Comparison of ENCODE assay signal across 8 cellular contexts in genomic region chr3:136750209-136750921, GRCh38. TPM values are rescaled to one million over a fixed set of nuclear protein-coding genes. Genes with fewer than 3 reads are reported as not detected.
DNase-seq lines count a peak whose midpoint lies in the region; ATAC-seq, FAIRE-seq and TF ChIP-seq lines count a peak whose summit lies in the region.

No MANE protein-coding gene starts in this region.

- no peaks in the 10 kb centered on the region for H3K27me3 ChIP-seq in HAP-1 (ENCODE audit: low read depth)
- no peaks in the 10 kb centered on the region for H3K27me3 ChIP-seq in iPS-15b (ENCODE audit: control insufficient read depth, insufficient read depth, low read length)

- CTCF ChIA-PET in AG04449 (lab: Yijun Ruan, JAX) = interaction anchor here (1.0 to 2.7 kb wide), 5 partner anchors 264 to 676 kb away, joined by 3 to 12 read pairs (median 4); no protein-coding TSS in a partner anchor

- H3K4me3 Mint-ChIP-seq in activated T-helper 1 cell treated with anti-CD3 and anti-CD28 coated beads, Interleukin-12 subunit alpha, Interleukin-12 subunit beta, Interleukin-2, Interleukin-4 antibody, amounts not matched to agents 30 ng/mL and 10 ng/mL and 1 ng/mL, durations not matched to agents 14 hours and 24 hours and 36 hours = peak overlapping the region; percentile 96
- peak overlapping the region; percentile 71 for H3K4me3 Mint-ChIP-seq in stimulated activated effector memory CD8-positive, alpha-beta T cell treated with anti-CD3 and anti-CD28 coated beads, Interleukin-12 subunit alpha, Interleukin-12 subunit beta, amount 100 ng/mL, for 72 hours

- no peak for DNase-seq in AG04449 (ENCODE audit: low read depth, low spot score)
- peak in 1 of 2 experiments; percentile 48 for DNase-seq in HAP-1 (ENCODE audit: low spot score in 2 of 2)
- DNase-seq in activated T-helper 1 cell treated with anti-CD3 and anti-CD28 coated beads, Interleukin-12 subunit alpha, Interleukin-12 subunit beta, Interleukin-2, Interleukin-4 antibody, amounts not matched to agents 30 ng/mL and 10 ng/mL and 1 ng/mL, durations not matched to agents 14 hours and 24 hours and 36 hours (ENCODE audit: low spot score) = no peak
- no peak for DNase-seq in stimulated activated effector memory CD8-positive, alpha-beta T cell treated with anti-CD3 and anti-CD28 coated beads, Interleukin-12 subunit alpha, Interleukin-12 subunit beta, amount 100 ng/mL, for 72 hours (ENCODE audit: low spot score in 2 of 2)
- DNase-seq in HTR-8/SVneo (ENCODE audit: insufficient read length, low spot score) = no peak

- no peak for TF ChIP-seq CTCF in AG04449 (IDR thresholded peaks at IDR 0.05; ENCODE audit: insufficient read depth, low read length, missing control alignments)

- no peaks in the 10 kb centered on the region for H3K27me3 Mint-ChIP-seq in activated T-helper 1 cell treated with anti-CD3 and anti-CD28 coated beads, Interleukin-12 subunit alpha, Interleukin-12 subunit beta, Interleukin-2, Interleukin-4 antibody, amounts not matched to agents 30 ng/mL and 10 ng/mL and 1 ng/mL, durations not matched to agents 14 hours and 24 hours and 36 hours (ENCODE audit: insufficient read depth)

- H3K9me3 ChIP-seq in HAP-1 = no peaks in the 10 kb centered on the region
- H3K9me3 ChIP-seq in iPS-15b (ENCODE audit: control insufficient read depth, insufficient read depth, low read length) = no peaks in the 10 kb centered on the region

- H3K9me3 Mint-ChIP-seq in activated T-helper 1 cell treated with anti-CD3 and anti-CD28 coated beads, Interleukin-12 subunit alpha, Interleukin-12 subunit beta, Interleukin-2, Interleukin-4 antibody, amounts not matched to agents 30 ng/mL and 10 ng/mL and 1 ng/mL, durations not matched to agents 14 hours and 24 hours and 36 hours = no peaks in the 10 kb centered on the region
- no peaks in the 10 kb centered on the region for H3K9me3 Mint-ChIP-seq in stimulated activated effector memory CD8-positive, alpha-beta T cell treated with anti-CD3 and anti-CD28 coated beads, Interleukin-12 subunit alpha, Interleukin-12 subunit beta, amount 100 ng/mL, for 72 hours

- H3K36me3 ChIP-seq in HAP-1 (replicated peaks) (no peaks in the 10 kb centered on the region), iPS-15b (ENCODE audit: control insufficient read depth, insufficient read depth, low read length) (no peaks in the 10 kb centered on the region)

- in situ Hi-C loops in HAP-1 (cut with MboI; ENCODE audit: low sequenced_read_pairs) = loop anchor here (10.0 kb wide), 1 partner anchor 264 kb away; no protein-coding TSS in a partner anchor

- peak overlapping the region; percentile 98 for H3K27ac Mint-ChIP-seq in activated T-helper 1 cell treated with anti-CD3 and anti-CD28 coated beads, Interleukin-12 subunit alpha, Interleukin-12 subunit beta, Interleukin-2, Interleukin-4 antibody, amounts not matched to agents 30 ng/mL and 10 ng/mL and 1 ng/mL, durations not matched to agents 14 hours and 24 hours and 36 hours
- H3K27ac Mint-ChIP-seq in stimulated activated effector memory CD8-positive, alpha-beta T cell treated with anti-CD3 and anti-CD28 coated beads, Interleukin-12 subunit alpha, Interleukin-12 subunit beta, amount 100 ng/mL, for 72 hours = peak overlapping the region; percentile 94

- H3K36me3 Mint-ChIP-seq in activated T-helper 1 cell treated with anti-CD3 and anti-CD28 coated beads, Interleukin-12 subunit alpha, Interleukin-12 subunit beta, Interleukin-2, Interleukin-4 antibody, amounts not matched to agents 30 ng/mL and 10 ng/mL and 1 ng/mL, durations not matched to agents 14 hours and 24 hours and 36 hours (ENCODE audit: low read depth) = peaks cover 6% of the 10 kb centered on the region
- peaks cover 34% of the 10 kb centered on the region for H3K36me3 Mint-ChIP-seq in stimulated activated effector memory CD8-positive, alpha-beta T cell treated with anti-CD3 and anti-CD28 coated beads, Interleukin-12 subunit alpha, Interleukin-12 subunit beta, amount 100 ng/mL, for 72 hours

- ATAC-seq in stimulated activated effector memory CD8-positive, alpha-beta T cell treated with anti-CD3 and anti-CD28 coated beads, Interleukin-12 subunit alpha, Interleukin-12 subunit beta, amount 100 ng/mL, for 72 hours = no peak
- ATAC-seq in HG02973 (IDR thresholded peaks at IDR 0.05; ENCODE audit: unreplicated experiment) = no peak
- ATAC-seq in HG02623 (IDR thresholded peaks at IDR 0.05; ENCODE audit: unreplicated experiment) = no peak

- H3K4me3 ChIP-seq in AG04449 (ENCODE audit: low read depth, low read length) (peak overlapping the region; percentile 69), HAP-1 (peak overlapping the region; percentile 80), iPS-15b (ENCODE audit: low read depth, low read length) (peak overlapping the region; percentile 79)

- H3K4me1 ChIP-seq in HAP-1 = peaks cover 19% of the 10 kb centered on the region
- H3K4me1 ChIP-seq in iPS-15b (ENCODE audit: control insufficient read depth, insufficient read depth, low read length) = peaks cover 23% of the 10 kb centered on the region

- H3K4me1 Mint-ChIP-seq in activated T-helper 1 cell treated with anti-CD3 and anti-CD28 coated beads, Interleukin-12 subunit alpha, Interleukin-12 subunit beta, Interleukin-2, Interleukin-4 antibody, amounts not matched to agents 30 ng/mL and 10 ng/mL and 1 ng/mL, durations not matched to agents 14 hours and 24 hours and 36 hours (ENCODE audit: low read depth) = peaks cover 56% of the 10 kb centered on the region
- H3K4me1 Mint-ChIP-seq in stimulated activated effector memory CD8-positive, alpha-beta T cell treated with anti-CD3 and anti-CD28 coated beads, Interleukin-12 subunit alpha, Interleukin-12 subunit beta, amount 100 ng/mL, for 72 hours = peaks cover 57% of the 10 kb centered on the region

- H3K9ac ChIP-seq in iPS-15b (ENCODE audit: low read depth, low read length) = no peak overlapping the region

- FAIRE-seq in HTR-8/SVneo (lab: Jason Lieb, UNC) = no peak

- POLR2A ChIA-PET in AG04449 (lab: Yijun Ruan, JAX) = no interaction called here

- intact Hi-C loops in activated T-helper 1 cell treated with anti-CD3 and anti-CD28 coated beads, Interleukin-12 subunit alpha, Interleukin-12 subunit beta, Interleukin-2, Interleukin-4 antibody, amounts not matched to agents 30 ng/mL and 10 ng/mL and 1 ng/mL, durations not matched to agents 14 hours and 24 hours and 36 hours (cut with micrococcal nuclease) = loop anchor here (2.0 to 5.0 kb wide), 2 partner anchors 153 to 204 kb away; no protein-coding TSS in a partner anchor

RNA-seq across cellular contexts. Expression of gene STAG1, which starts 1.8 kb away (rescaled TPM):
- total RNA-seq in activated T-helper 1 cell treated with anti-CD3 and anti-CD28 coated beads, Interleukin-12 subunit alpha, Interleukin-12 subunit beta, Interleukin-2, Interleukin-4 antibody, amounts not matched to agents 30 ng/mL and 10 ng/mL and 1 ng/mL, durations not matched to agents 14 hours and 24 hours and 36 hours = 46.5 and 47.1 TPM in 2 replicates
